Comparison of ENCODE assay signal across 15 cellular contexts in genomic region chr7:117021960-117022359, GRCh38.
A peak's percentile ranks its signal among the peaks of the same experiment; 100 is the strongest.
DNase-seq lines count a peak whose midpoint lies in the region; ATAC-seq, FAIRE-seq and TF ChIP-seq lines count a peak whose summit lies in the region.
"Had no signal": no experiment of that assay in that cellular context is flagged by ENCODE, and none has a peak within 500 bp of the region (broad histone marks: within the 10 kb centered on the region; RNA-seq: fewer than 3 reads in every experiment).

No MANE protein-coding gene starts in this region.

- no peak overlapping the region for H3K4me3 Mint-ChIP-seq in T-cell
- H3K4me3 Mint-ChIP-seq: H9 had no signal

- CTCF ChIA-PET in AG04450 (lab: Charles Lee) (no interaction called here), T-cell (lab: Charles Lee) (no interaction called here)

- DNase-seq in AG04450 (ENCODE audit: low read depth, low spot score), result no peak
- no peak for DNase-seq in GM19239 (ENCODE audit: insufficient read length, low spot score)
- no peak for DNase-seq in choroid plexus epithelial cell (ENCODE audit: low read depth)
- DNase-seq in sciatic nerve (ENCODE audit: low spot score), result no peak
- no peak for DNase-seq in T-cell
- DNase-seq in NCI-H82 (lab: John Stamatoyannopoulos, UW), result no peak
- DNase-seq in H54 (ENCODE audit: insufficient read length, low spot score), result no peak
- DNase-seq: EL, H9, NCI-H1436, NCI-H2081 treated with DMSO at 0.1 percent for 48 hours, NCI-H226, NCI-H526 treated with DMSO at 0.1 percent for 48 hours, Right ventricle myocardium superior had no signal

- H3K36me3 ChIP-seq in neuron (ENCODE audit: insufficient read depth, low read length), result peaks cover 3% of the 10 kb centered on the region

- FAIRE-seq in GM19239 (lab: Jason Lieb, UNC), result peak; percentile 21
- no peak for FAIRE-seq in H54 (lab: Jason Lieb, UNC)

- no peak overlapping the region for H3K27ac Mint-ChIP-seq in T-cell
- H3K27ac Mint-ChIP-seq: H9 had no signal

- H3K27me3 Mint-ChIP-seq in T-cell, result no peaks in the 10 kb centered on the region

- no peak overlapping the region for H2AFZ ChIP-seq in neuron (ENCODE audit: low read depth, low read length)

- intact Hi-C loops in sciatic nerve (cut with DNase I), result no loop called here

- peak overlapping the region; percentile 5; the same call in 1 of the 2 replicates for H3K4me3 ChIP-seq in AG04450 (ENCODE audit: low read depth, low read length)
- peak overlapping the region; percentile 14 for H3K4me3 ChIP-seq in choroid plexus epithelial cell (ENCODE audit: low read depth, low read length)
- peak overlapping the region; percentile 81 for H3K4me3 ChIP-seq in neuron (ENCODE audit: low read length)

- POLR2A ChIA-PET in AG04450 (lab: Yijun Ruan, JAX) (no interaction called here), T-cell (lab: Charles Lee) (no interaction called here)

- TF ChIP-seq CTCF in AG04450 (IDR thresholded peaks at IDR 0.05; ENCODE audit: low read depth, low read length) (no peak), choroid plexus epithelial cell (conservative IDR thresholded peaks at IDR 0.05; ENCODE audit: low read depth, low read length) (no peak)

- H3K4me1 ChIP-seq in neuron (ENCODE audit: insufficient read depth, low read length), result peaks cover 21% of the 10 kb centered on the region

- peaks cover 3% of the 10 kb centered on the region for H3K36me3 Mint-ChIP-seq in T-cell

- no peaks in the 10 kb centered on the region for H3K9me3 Mint-ChIP-seq in T-cell
- H3K9me3 Mint-ChIP-seq: H9 had no signal

- H3K27me3 ChIP-seq in AG04450 (ENCODE audit: control insufficient read depth, insufficient read depth, low read length) (no peaks in the 10 kb centered on the region), neuron (ENCODE audit: insufficient read depth, low read length) (no peaks in the 10 kb centered on the region)

- H3K4me1 Mint-ChIP-seq in T-cell, result peaks cover 10 to 13% (median 13%) of the 10 kb centered on the region in 3 donors

- H3K9me3 ChIP-seq in AG04450 (ENCODE audit: control insufficient read depth, insufficient read depth, low read length) (no peaks in the 10 kb centered on the region), neuron (ENCODE audit: low read length) (no peaks in the 10 kb centered on the region)

- ATAC-seq in sciatic nerve (no peak), T-cell (replicated peaks in 1 of 4) (no peak)

- TF ChIP-seq POLR2A in H54 (IDR thresholded peaks at IDR 0.05; ENCODE audit: low read depth, low read length), result no peak

- no peak overlapping the region for H3K27ac ChIP-seq in AG04450 (ENCODE audit: low read depth, low read length)

Comparison
In these comparisons a context has a peak if more than half of its experiments do, and no peak if none do; other contexts are left out.
1. H3K4me3 ChIP-seq: peak in every context shown above with its lines; median percentile 81 in neuron; 14 in choroid plexus epithelial cell; 5 in AG04450.